ENCODE assay signal across 36 cellular contexts in genomic region chr19:9608912-9609311, GRCh38.
"Had no signal": no experiment of that assay in that cellular context is flagged by ENCODE, and none has a peak within 500 bp of the region (broad histone marks: within the 10 kb centered on the region; RNA-seq: fewer than 3 reads in every experiment).

No MANE protein-coding gene starts in this region.

- ATAC-seq: activated CD4-positive, CD25-positive, alpha-beta regulatory T cell treated with anti-CD3 and anti-CD28 coated beads, Interleukin-2, amount 50 U/mL, for 24 hours; activated CD8-positive, alpha-beta memory T cell treated with anti-CD3 and anti-CD28 coated beads, Interleukin-2, amount 10 ng/mL, durations not matched to agents 7 days and 5 days; activated CD8-positive, alpha-beta T cell treated with anti-CD3 and anti-CD28 coated beads, Interleukin-2, amount 10 ng/mL, durations not matched to agents 7 days and 5 days; foreskin keratinocyte; gastrocnemius medialis; heart left ventricle; T-helper 17 cell had no signal

- H3K27me3 ChIP-seq: brain microvascular endothelial cell, dorsolateral prefrontal cortex, esophagus muscularis mucosa, gastrocnemius medialis, heart left ventricle had no signal

- H3K27ac ChIP-seq: brain microvascular endothelial cell, coronary artery, dorsolateral prefrontal cortex, esophagus muscularis mucosa, foreskin keratinocyte, gastrocnemius medialis, heart left ventricle, WERI-Rb-1 had no signal

- H3K9me3 Mint-ChIP-seq: activated naive CD4-positive, alpha-beta T cell treated with anti-CD3 and anti-CD28 coated beads, Interleukin-2, amount 50 U/mL, for 24 hours had no signal

- H3K4me3 Mint-ChIP-seq: activated B cell treated with CpG ODN at 0.5 μM for 24 hours; activated CD4-positive, alpha-beta memory T cell treated with anti-CD3 and anti-CD28 coated beads for 36 hours; activated CD4-positive, alpha-beta T cell treated with anti-CD3 and anti-CD28 coated beads, Interleukin-2, amount 10 ng/mL, durations not matched to agents 24 days and 14 days; activated CD8-positive, alpha-beta memory T cell treated with anti-CD3 and anti-CD28 coated beads, Interleukin-2, amount 10 ng/mL, durations not matched to agents 7 days and 5 days; activated CD8-positive, alpha-beta T cell treated with anti-CD3 and anti-CD28 coated beads, Interleukin-2, amount 10 ng/mL, durations not matched to agents 7 days and 5 days; activated naive CD4-positive, alpha-beta T cell treated with anti-CD3 and anti-CD28 coated beads for 36 hours; activated naive CD4-positive, alpha-beta T cell treated with anti-CD3 and anti-CD28 coated beads, Interleukin-2, amount 50 U/mL, for 24 hours; activated naive CD8-positive, alpha-beta T cell treated with anti-CD3 and anti-CD28 coated beads for 36 hours; activated T-helper 1 cell treated with anti-CD3 and anti-CD28 coated beads, Interleukin-12 subunit alpha, Interleukin-12 subunit beta, Interleukin-2, Interleukin-4 antibody, amounts not matched to agents 30 ng/mL and 10 ng/mL and 1 ng/mL, durations not matched to agents 14 hours and 24 hours and 36 hours; central memory CD8-positive, alpha-beta T cell; dendritic cell treated with granulocyte-macrophage colony-stimulating factor and Interleukin-4, amounts not matched to agents 40 ng/mL and 50 ng/mL, for 4 days; T-helper 17 cell; T-helper 2 cell treated with Interferon-gamma antibody and Interleukin-4, amounts not matched to agents 5 μg/mL and 100 μg/mL, for 36 hours had no signal

- FAIRE-seq: astrocyte, bronchial epithelial cell, endothelial cell of umbilical vein had no signal

- H3K4me3 ChIP-seq: coronary artery, dorsolateral prefrontal cortex, esophagus muscularis mucosa, gastrocnemius medialis, heart left ventricle had no signal

- DNase-seq: activated B cell treated with CpG ODN at 0.5 μM for 24 hours; activated CD4-positive, alpha-beta memory T cell treated with anti-CD3 and anti-CD28 coated beads for 36 hours; activated CD4-positive, alpha-beta T cell treated with anti-CD3 and anti-CD28 coated beads, Interleukin-2, amount 10 ng/mL, durations not matched to agents 24 days and 14 days; activated CD8-positive, alpha-beta memory T cell treated with anti-CD3 and anti-CD28 coated beads, Interleukin-2, amount 10 ng/mL, durations not matched to agents 7 days and 5 days; activated CD8-positive, alpha-beta memory T cell treated with anti-CD3 and anti-CD28 coated beads, Interleukin-2, amount 50 U/mL, for 4 hours; activated CD8-positive, alpha-beta T cell treated with anti-CD3 and anti-CD28 coated beads, Interleukin-2, amount 10 ng/mL, durations not matched to agents 7 days and 5 days; activated effector memory CD4-positive, alpha-beta T cell treated with anti-CD3 and anti-CD28 coated beads, Interleukin-2, amount 50 U/mL, for 16 hours; activated naive CD4-positive, alpha-beta T cell treated with anti-CD3 and anti-CD28 coated beads for 36 hours; activated naive CD8-positive, alpha-beta T cell treated with anti-CD3 and anti-CD28 coated beads for 36 hours; activated T-cell treated with anti-CD3 and anti-CD28 coated beads, Interleukin-2, amount 50 U/mL, for 1 hour; activated T-cell treated with anti-CD3 and anti-CD28 coated beads, Interleukin-2, amount 50 U/mL, for 48 hours; amniotic stem cell; anterior cingulate cortex; brain microvascular endothelial cell; dorsolateral prefrontal cortex; effector memory CD4-positive, alpha-beta T cell; foreskin keratinocyte; gastrocnemius medialis; glutamatergic neuron; heart left ventricle; T-helper 1 cell; T-helper 17 cell; T1000; WERI-Rb-1 had no signal

- H3K4me1 ChIP-seq: esophagus muscularis mucosa, foreskin keratinocyte, gastrocnemius medialis, heart left ventricle had no signal

- H3K27ac Mint-ChIP-seq: activated B cell treated with CpG ODN at 0.5 μM for 24 hours; activated CD4-positive, alpha-beta memory T cell treated with anti-CD3 and anti-CD28 coated beads for 36 hours; activated CD4-positive, alpha-beta T cell treated with anti-CD3 and anti-CD28 coated beads, Interleukin-2, amount 10 ng/mL, durations not matched to agents 24 days and 14 days; activated CD8-positive, alpha-beta memory T cell treated with anti-CD3 and anti-CD28 coated beads, Interleukin-2, amount 10 ng/mL, durations not matched to agents 7 days and 5 days; activated CD8-positive, alpha-beta T cell treated with anti-CD3 and anti-CD28 coated beads, Interleukin-2, amount 10 ng/mL, durations not matched to agents 7 days and 5 days; activated naive CD4-positive, alpha-beta T cell treated with anti-CD3 and anti-CD28 coated beads for 36 hours; activated naive CD8-positive, alpha-beta T cell treated with anti-CD3 and anti-CD28 coated beads for 36 hours; activated T-helper 1 cell treated with anti-CD3 and anti-CD28 coated beads, Interleukin-12 subunit alpha, Interleukin-12 subunit beta, Interleukin-2, Interleukin-4 antibody, amounts not matched to agents 30 ng/mL and 10 ng/mL and 1 ng/mL, durations not matched to agents 14 hours and 24 hours and 36 hours; activated T-helper 2 cell treated with anti-CD3 and anti-CD28 coated beads, Interferon-gamma antibody, Interleukin-2, Interleukin-4, amounts not matched to agents 10 μg/mL and 5 μg/mL and 100 μg/mL, durations not matched to agents 14 hours and 24 hours and 36 hours; dendritic cell treated with granulocyte-macrophage colony-stimulating factor and Interleukin-4, amounts not matched to agents 40 ng/mL and 50 ng/mL, for 4 days; T-helper 17 cell; T-helper 2 cell treated with Interferon-gamma antibody and Interleukin-4, amounts not matched to agents 5 μg/mL and 100 μg/mL, for 36 hours had no signal

- H3K27me3 Mint-ChIP-seq: activated B cell treated with CpG ODN at 0.5 μM for 24 hours; activated CD4-positive, alpha-beta memory T cell treated with anti-CD3 and anti-CD28 coated beads for 36 hours; activated CD4-positive, alpha-beta T cell treated with anti-CD3 and anti-CD28 coated beads, Interleukin-2, amount 10 ng/mL, durations not matched to agents 24 days and 14 days; activated CD8-positive, alpha-beta memory T cell treated with anti-CD3 and anti-CD28 coated beads, Interleukin-2, amount 10 ng/mL, durations not matched to agents 7 days and 5 days; activated naive CD4-positive, alpha-beta T cell treated with anti-CD3 and anti-CD28 coated beads, Interleukin-2, amount 50 U/mL, for 24 hours; activated naive CD8-positive, alpha-beta T cell treated with anti-CD3 and anti-CD28 coated beads for 36 hours; central memory CD8-positive, alpha-beta T cell; dendritic cell treated with granulocyte-macrophage colony-stimulating factor and Interleukin-4, amounts not matched to agents 40 ng/mL and 50 ng/mL, for 4 days; T-helper 17 cell had no signal

- H3K4me1 Mint-ChIP-seq: activated B cell treated with CpG ODN at 0.5 μM for 24 hours; activated CD4-positive, alpha-beta T cell treated with anti-CD3 and anti-CD28 coated beads, Interleukin-2, amount 10 ng/mL, durations not matched to agents 24 days and 14 days; activated CD8-positive, alpha-beta memory T cell treated with anti-CD3 and anti-CD28 coated beads, Interleukin-2, amount 10 ng/mL, durations not matched to agents 7 days and 5 days; activated naive CD4-positive, alpha-beta T cell treated with anti-CD3 and anti-CD28 coated beads, Interleukin-2, amount 50 U/mL, for 24 hours; activated naive CD8-positive, alpha-beta T cell treated with anti-CD3 and anti-CD28 coated beads for 36 hours; central memory CD8-positive, alpha-beta T cell; T-helper 17 cell had no signal
